In the genomic region with DNA sequence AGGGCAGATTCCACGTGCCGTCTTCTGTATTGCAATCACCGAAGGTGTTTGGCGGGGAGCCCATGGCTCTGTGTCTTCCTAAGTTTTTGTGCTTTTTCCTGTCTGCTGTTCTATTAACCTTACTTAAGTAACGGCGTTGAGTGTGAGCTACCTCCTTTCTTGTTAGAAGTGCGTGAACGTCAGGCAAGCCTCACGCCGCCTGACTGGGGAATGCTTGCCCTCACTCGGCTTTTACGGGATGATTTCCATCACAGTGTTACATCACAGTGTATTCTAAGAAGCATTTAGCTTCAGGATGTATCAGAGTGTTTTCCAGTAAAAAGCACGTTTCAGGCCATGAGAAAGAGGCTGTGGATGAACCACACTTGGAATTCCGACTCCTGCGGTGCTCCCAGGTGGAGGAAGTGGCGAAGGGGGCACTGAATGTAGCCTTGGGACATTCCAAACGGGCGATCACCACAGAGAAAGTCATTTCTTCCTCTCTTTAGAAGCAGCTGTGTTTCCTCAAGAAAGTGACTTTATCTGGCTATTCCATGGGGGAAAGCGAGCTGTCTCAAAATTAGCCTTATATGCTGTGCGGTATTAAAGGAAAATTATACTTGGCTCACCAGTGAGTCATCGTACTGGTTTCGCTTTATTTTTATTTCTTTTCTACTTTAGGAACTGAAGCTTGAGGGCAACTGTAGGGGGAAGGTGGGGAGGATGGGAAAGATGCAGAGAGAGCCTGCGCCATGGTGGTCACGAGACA, we compare ENCODE assay signal across 18 cellular contexts.
A peak's percentile ranks its signal among the peaks of the same experiment; 100 is the strongest.
DNase-seq lines count a peak whose midpoint lies in the region; ATAC-seq and TF ChIP-seq lines count a peak whose summit lies in the region.
"Had no signal": no experiment of that assay in that cellular context is flagged by ENCODE, and none has a peak within 500 bp of the region (broad histone marks: within the 10 kb centered on the region; RNA-seq: fewer than 3 reads in every experiment).

No MANE protein-coding gene starts in this region.

- H3K4me3 ChIP-seq in WI38 (ENCODE audit: low read depth, low read length) (peak overlapping the region; percentile 21; the same call in 1 of the 2 replicates), fibroblast of mammary gland (ENCODE audit: control insufficient read depth, low read depth, low read length) (no peak overlapping the region), thoracic aorta (peak overlapping the region; percentile 49)
- H3K4me3 ChIP-seq: SJCRH30 had no signal

- no peaks in the 10 kb centered on the region for H3K36me3 Mint-ChIP-seq in mesothelial cell of epicardium

- H3K9me3 Mint-ChIP-seq in mesothelial cell of epicardium: peaks cover 11% of the 10 kb centered on the region

- H3K27me3 Mint-ChIP-seq in mesothelial cell of epicardium (ENCODE audit: low read depth): peaks cover 6% of the 10 kb centered on the region

- TF ChIP-seq CTCF in WI38 (IDR thresholded peaks at IDR 0.05; ENCODE audit: low read depth, low read length) (no peak), fibroblast of mammary gland (conservative IDR thresholded peaks at IDR 0.05; ENCODE audit: control insufficient read depth, insufficient read depth, low read depth, low read length) (no peak), mesothelial cell of epicardium (IDR thresholded peaks at IDR 0.05; ENCODE audit: unreplicated experiment) (no peak), thoracic aorta (IDR thresholded peaks at IDR 0.05) (no peak)

- H3K9me3 ChIP-seq in thoracic aorta: no peaks in the 10 kb centered on the region
- H3K9me3 ChIP-seq: SJCRH30 had no signal

- DNase-seq in fibroblast of mammary gland (ENCODE audit: low read depth) (peak; percentile 32), mesothelial cell of epicardium (ENCODE audit: low spot score in 2 of 2, unreplicated experiment in 2 of 2) (no peak), thoracic aorta (ENCODE audit: low spot score) (no peak), NCI-H510A (lab: John Stamatoyannopoulos, UW) (no peak), activated gamma-delta T cell (lab: John Stamatoyannopoulos, UW) (no peak)
- DNase-seq in activated CD4-positive, alpha-beta T cell treated with anti-CD3 and anti-CD28 coated beads for 4 hours: no peak
- DNase-seq: activated B cell treated with CpG ODN at 0.5 μM for 24 hours; activated T-cell treated with anti-CD3 and anti-CD28 coated beads, Interleukin-2, amount 50 U/mL, for 1 hour; amygdala; CD4-positive, alpha-beta T cell; hypothalamus; NCI-H1417 treated with DMSO at 0.1 percent for 48 hours; SJCRH30; stimulated activated CD4-positive, alpha-beta T cell treated with anti-CD3 and anti-CD28 coated beads, Interleukin-4, amount 100 ng/mL, for 4 hours; stimulated activated naive CD4-positive, alpha-beta T cell had no signal

- ATAC-seq in thoracic aorta (ENCODE audit: insufficient number of reproducible peaks, low FRiP score, low read depth) (peak; percentile 67), HG02852 (IDR thresholded peaks at IDR 0.05; ENCODE audit: unreplicated experiment) (no peak)

- peaks cover under 1 to 22% of the 10 kb centered on the region in 2 donors for H3K4me1 ChIP-seq in thoracic aorta (ENCODE audit: control insufficient read depth in 1 of 2, low read depth in 2 of 2)
- H3K4me1 ChIP-seq: SJCRH30 had no signal

- H3K27ac ChIP-seq in thoracic aorta: peak overlapping the region; percentile 66 to 78
- H3K27ac ChIP-seq: SJCRH30 had no signal

- no peaks in the 10 kb centered on the region for H3K36me3 ChIP-seq in thoracic aorta
- H3K36me3 ChIP-seq: SJCRH30 had no signal

- peaks cover 21% of the 10 kb centered on the region for H3K4me1 Mint-ChIP-seq in mesothelial cell of epicardium
- H3K4me1 Mint-ChIP-seq: activated B cell treated with CpG ODN at 0.5 μM for 24 hours, memory B cell had no signal

- peak overlapping the region; percentile 72 for H3K27ac Mint-ChIP-seq in mesothelial cell of epicardium
- H3K27ac Mint-ChIP-seq: activated B cell treated with CpG ODN at 0.5 μM for 24 hours; CD4-positive, alpha-beta T cell; memory B cell had no signal

- no peaks in the 10 kb centered on the region for H3K27me3 ChIP-seq in thoracic aorta (replicated peaks; ENCODE audit: insufficient read depth)
- H3K27me3 ChIP-seq: SJCRH30 had no signal

- H3K4me3 Mint-ChIP-seq in mesothelial cell of epicardium: no peak overlapping the region
- H3K4me3 Mint-ChIP-seq: activated B cell treated with CpG ODN at 0.5 μM for 24 hours; CD4-positive, alpha-beta T cell; memory B cell had no signal
